In the genomic region with DNA sequence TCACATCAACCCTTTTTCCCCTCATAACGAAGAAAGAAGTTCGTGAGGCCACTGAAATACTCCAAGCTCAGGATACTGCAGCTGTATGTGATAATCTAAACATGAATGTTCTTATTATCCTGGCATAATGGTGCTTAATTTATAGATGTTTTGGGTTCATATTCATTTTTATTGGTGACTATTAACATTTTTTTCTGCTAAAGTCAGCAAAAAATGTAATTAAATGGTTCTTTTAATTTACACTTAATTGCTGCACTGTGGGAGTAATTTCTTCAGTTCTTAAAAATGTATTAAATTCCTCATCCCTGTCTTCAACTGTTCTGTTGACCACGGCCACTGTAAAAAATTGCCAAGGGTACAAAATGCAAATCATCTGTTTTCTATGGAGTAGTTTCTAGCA, we compare ENCODE assay signal across 1 cellular context.
A peak's percentile ranks its signal among the peaks of the same experiment; 100 is the strongest.
TF ChIP-seq lines count a peak whose summit lies in the region.

No MANE protein-coding gene starts in this region.

TF ChIP-seq in K562, 482 proteins besides CTCF, POLR2A, EP300 and RAD21 (continued from another document):
- TF ChIP-seq, protein P1, sequence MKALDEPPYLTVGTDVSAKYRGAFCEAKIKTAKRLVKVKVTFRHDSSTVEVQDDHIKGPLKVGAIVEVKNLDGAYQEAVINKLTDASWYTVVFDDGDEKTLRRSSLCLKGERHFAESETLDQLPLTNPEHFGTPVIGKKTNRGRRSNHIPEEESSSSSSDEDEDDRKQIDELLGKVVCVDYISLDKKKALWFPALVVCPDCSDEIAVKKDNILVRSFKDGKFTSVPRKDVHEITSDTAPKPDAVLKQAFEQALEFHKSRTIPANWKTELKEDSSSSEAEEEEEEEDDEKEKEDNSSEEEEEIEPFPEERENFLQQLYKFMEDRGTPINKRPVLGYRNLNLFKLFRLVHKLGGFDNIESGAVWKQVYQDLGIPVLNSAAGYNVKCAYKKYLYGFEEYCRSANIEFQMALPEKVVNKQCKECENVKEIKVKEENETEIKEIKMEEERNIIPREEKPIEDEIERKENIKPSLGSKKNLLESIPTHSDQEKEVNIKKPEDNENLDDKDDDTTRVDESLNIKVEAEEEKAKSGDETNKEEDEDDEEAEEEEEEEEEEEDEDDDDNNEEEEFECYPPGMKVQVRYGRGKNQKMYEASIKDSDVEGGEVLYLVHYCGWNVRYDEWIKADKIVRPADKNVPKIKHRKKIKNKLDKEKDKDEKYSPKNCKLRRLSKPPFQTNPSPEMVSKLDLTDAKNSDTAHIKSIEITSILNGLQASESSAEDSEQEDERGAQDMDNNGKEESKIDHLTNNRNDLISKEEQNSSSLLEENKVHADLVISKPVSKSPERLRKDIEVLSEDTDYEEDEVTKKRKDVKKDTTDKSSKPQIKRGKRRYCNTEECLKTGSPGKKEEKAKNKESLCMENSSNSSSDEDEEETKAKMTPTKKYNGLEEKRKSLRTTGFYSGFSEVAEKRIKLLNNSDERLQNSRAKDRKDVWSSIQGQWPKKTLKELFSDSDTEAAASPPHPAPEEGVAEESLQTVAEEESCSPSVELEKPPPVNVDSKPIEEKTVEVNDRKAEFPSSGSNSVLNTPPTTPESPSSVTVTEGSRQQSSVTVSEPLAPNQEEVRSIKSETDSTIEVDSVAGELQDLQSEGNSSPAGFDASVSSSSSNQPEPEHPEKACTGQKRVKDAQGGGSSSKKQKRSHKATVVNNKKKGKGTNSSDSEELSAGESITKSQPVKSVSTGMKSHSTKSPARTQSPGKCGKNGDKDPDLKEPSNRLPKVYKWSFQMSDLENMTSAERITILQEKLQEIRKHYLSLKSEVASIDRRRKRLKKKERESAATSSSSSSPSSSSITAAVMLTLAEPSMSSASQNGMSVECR (CRISPR knock-in tag; IDR thresholded peaks at IDR 0.05): no peak
- TF ChIP-seq NCOA4 (IDR thresholded peaks at IDR 0.05; ENCODE audit: partially characterized antibody): no peak
- TF ChIP-seq MAFK (IDR thresholded peaks at IDR 0.05; ENCODE audit: low read length): peak; percentile 60
- TF ChIP-seq NUFIP1 (IDR thresholded peaks at IDR 0.05; ENCODE audit: partially characterized antibody): no peak
- TF ChIP-seq, protein P2, sequence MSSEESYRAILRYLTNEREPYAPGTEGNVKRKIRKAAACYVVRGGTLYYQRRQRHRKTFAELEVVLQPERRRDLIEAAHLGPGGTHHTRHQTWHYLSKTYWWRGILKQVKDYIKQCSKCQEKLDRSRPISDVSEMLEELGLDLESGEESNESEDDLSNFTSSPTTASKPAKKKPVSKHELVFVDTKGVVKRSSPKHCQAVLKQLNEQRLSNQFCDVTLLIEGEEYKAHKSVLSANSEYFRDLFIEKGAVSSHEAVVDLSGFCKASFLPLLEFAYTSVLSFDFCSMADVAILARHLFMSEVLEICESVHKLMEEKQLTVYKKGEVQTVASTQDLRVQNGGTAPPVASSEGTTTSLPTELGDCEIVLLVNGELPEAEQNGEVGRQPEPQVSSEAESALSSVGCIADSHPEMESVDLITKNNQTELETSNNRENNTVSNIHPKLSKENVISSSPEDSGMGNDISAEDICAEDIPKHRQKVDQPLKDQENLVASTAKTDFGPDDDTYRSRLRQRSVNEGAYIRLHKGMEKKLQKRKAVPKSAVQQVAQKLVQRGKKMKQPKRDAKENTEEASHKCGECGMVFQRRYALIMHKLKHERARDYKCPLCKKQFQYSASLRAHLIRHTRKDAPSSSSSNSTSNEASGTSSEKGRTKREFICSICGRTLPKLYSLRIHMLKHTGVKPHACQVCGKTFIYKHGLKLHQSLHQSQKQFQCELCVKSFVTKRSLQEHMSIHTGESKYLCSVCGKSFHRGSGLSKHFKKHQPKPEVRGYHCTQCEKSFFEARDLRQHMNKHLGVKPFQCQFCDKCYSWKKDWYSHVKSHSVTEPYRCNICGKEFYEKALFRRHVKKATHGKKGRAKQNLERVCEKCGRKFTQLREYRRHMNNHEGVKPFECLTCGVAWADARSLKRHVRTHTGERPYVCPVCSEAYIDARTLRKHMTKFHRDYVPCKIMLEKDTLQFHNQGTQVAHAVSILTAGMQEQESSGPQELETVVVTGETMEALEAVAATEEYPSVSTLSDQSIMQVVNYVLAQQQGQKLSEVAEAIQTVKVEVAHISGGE (CRISPR knock-in tag; IDR thresholded peaks at IDR 0.05): no peak
- TF ChIP-seq CBFA2T2 (conservative IDR thresholded peaks at IDR 0.05): no peak
- TF ChIP-seq C11orf30 (IDR thresholded peaks at IDR 0.05; ENCODE audit: low read depth): peak; percentile 58
- TF ChIP-seq CREM (IDR thresholded peaks at IDR 0.05; ENCODE audit: low read depth): no peak
- no peak for TF ChIP-seq OTX1 (CRISPR knock-in tag; IDR thresholded peaks at IDR 0.05)
- no peak for TF ChIP-seq GTF2A2 (tag; IDR thresholded peaks at IDR 0.05)
